31 cellular contexts compared by ENCODE assay signal in the genomic region with DNA sequence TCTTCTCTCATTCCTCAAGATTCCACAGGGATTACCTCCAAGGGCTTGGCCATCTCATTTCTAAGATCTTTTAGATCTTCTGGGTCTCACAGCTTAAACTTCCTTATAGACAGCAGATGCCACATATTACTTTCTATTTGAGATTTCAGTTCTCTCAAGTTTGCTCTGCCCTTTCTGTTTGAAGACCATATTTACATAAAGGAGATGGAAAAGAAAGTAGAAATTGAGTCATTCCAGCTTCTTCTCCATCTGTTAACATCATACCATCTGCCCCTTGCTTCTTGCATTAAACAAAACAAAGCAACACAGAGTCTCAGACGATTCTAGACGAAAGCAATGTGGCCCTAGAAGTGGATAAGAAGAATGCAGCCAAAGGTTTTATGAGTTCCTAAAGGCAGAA.
DNase-seq lines count a peak whose midpoint lies in the region; ATAC-seq and TF ChIP-seq lines count a peak whose summit lies in the region.
"Had no signal": no experiment of that assay in that cellular context is flagged by ENCODE, and none has a peak within 500 bp of the region (broad histone marks: within the 10 kb centered on the region; RNA-seq: fewer than 3 reads in every experiment).

No MANE protein-coding gene starts in this region.

- peaks cover 6% of the 10 kb centered on the region for H3K27me3 Mint-ChIP-seq in activated CD4-positive, alpha-beta T cell treated with anti-CD3 and anti-CD28 coated beads for 36 hours

- DNase-seq in activated CD4-positive, alpha-beta T cell treated with anti-CD3 and anti-CD28 coated beads for 36 hours: no peak
- no peak for DNase-seq in activated CD4-positive, alpha-beta T cell treated with anti-CD3 and anti-CD28 coated beads, Interleukin-2, amount 50 U/mL, for 4 hours
- no peak for DNase-seq in DMS53 treated with DMSO at 0.1 percent for 48 hours (lab: John Stamatoyannopoulos, UW; ENCODE audit: unreplicated experiment)
- no peak for DNase-seq in breast epithelium (ENCODE audit: low spot score in 2 of 2)
- DNase-seq: activated CD4-positive, alpha-beta T cell treated with anti-CD3 and anti-CD28 coated beads for 48 hours; activated naive CD4-positive, alpha-beta T cell treated with Interleukin-2 at 50 U/mL for 16 hours; activated T-cell treated with anti-CD3 and anti-CD28 coated beads, Interleukin-2, amount 50 U/mL, for 4 hours; CD8-positive, alpha-beta T cell; colonic mucosa; DMS53; endodermal cell; esophagus squamous epithelium; gastrocnemius medialis; GDM1; HCEC 1CT; left ventricle myocardium superior; midbrain; natural killer cell; NCI-H1048; NCI-H1694 treated with DMSO at 0.1 percent for 48 hours; NCI-H526 treated with DMSO at 0.1 percent for 48 hours; T-helper 2 cell; trophoblast cell had no signal

- peak; percentile 49 for ATAC-seq in activated CD4-positive, alpha-beta T cell treated with anti-CD3 and anti-CD28 coated beads for 36 hours
- ATAC-seq in GM21723 (IDR thresholded peaks at IDR 0.05; ENCODE audit: unreplicated experiment) (peak; percentile 54), HG03442 (IDR thresholded peaks at IDR 0.05; ENCODE audit: unreplicated experiment) (peak; percentile 76), HG03095 (IDR thresholded peaks at IDR 0.05; ENCODE audit: unreplicated experiment) (no peak), GM18861 (IDR thresholded peaks at IDR 0.05; ENCODE audit: unreplicated experiment) (no peak)
- ATAC-seq: activated T-cell treated with anti-CD3 and anti-CD28 coated beads, Interleukin-2, amount 50 U/mL, for 4 hours; CD8-positive, alpha-beta T cell; gastrocnemius medialis; left ventricle myocardium superior; natural killer cell had no signal

- no peaks in the 10 kb centered on the region for H3K4me1 Mint-ChIP-seq in activated CD4-positive, alpha-beta T cell treated with anti-CD3 and anti-CD28 coated beads for 36 hours

- H3K9me3 Mint-ChIP-seq in activated CD4-positive, alpha-beta T cell treated with anti-CD3 and anti-CD28 coated beads for 36 hours (ENCODE audit: low read depth): no peaks in the 10 kb centered on the region
- H3K9me3 Mint-ChIP-seq: activated T-cell treated with anti-CD3 and anti-CD28 coated beads, Interleukin-2, amount 50 U/mL, for 4 hours; CD8-positive, alpha-beta T cell; natural killer cell had no signal

- CTCF ChIA-PET in activated CD4-positive, alpha-beta T cell treated with anti-CD3 and anti-CD28 coated beads for 36 hours (lab: Charles Lee): interaction anchor here (1.3 kb wide), 1 partner anchor 14 kb away, joined by 4 read pairs; no protein-coding TSS in a partner anchor

- no peak overlapping the region for H3K27ac ChIP-seq in breast epithelium
- H3K27ac ChIP-seq: colonic mucosa, esophagus squamous epithelium, gastrocnemius medialis, hepatocyte, RWPE1, skin epidermis had no signal

- intact Hi-C loops in activated CD4-positive, alpha-beta T cell treated with anti-CD3 and anti-CD28 coated beads for 36 hours (cut with DNase I, micrococcal nuclease): no loop called here
- intact Hi-C loops in breast epithelium (cut with DNase I; ENCODE audit: low total_unique reads): no loop called here

- H3K4me1 ChIP-seq in breast epithelium: no peaks in the 10 kb centered on the region
- H3K4me1 ChIP-seq: colonic mucosa, esophagus squamous epithelium, gastrocnemius medialis had no signal

- H3K27ac Mint-ChIP-seq in activated CD4-positive, alpha-beta T cell treated with anti-CD3 and anti-CD28 coated beads for 36 hours: no peak overlapping the region
- H3K27ac Mint-ChIP-seq: CD8-positive, alpha-beta T cell; endodermal cell; natural killer cell had no signal

- TF ChIP-seq CTCF in breast epithelium (IDR thresholded peaks at IDR 0.05): no peak

- no peaks in the 10 kb centered on the region for H3K36me3 Mint-ChIP-seq in activated CD4-positive, alpha-beta T cell treated with anti-CD3 and anti-CD28 coated beads for 36 hours (ENCODE audit: low read depth)
- H3K36me3 Mint-ChIP-seq: CD8-positive, alpha-beta T cell; natural killer cell had no signal

- H3K9me3 ChIP-seq in breast epithelium: no peaks in the 10 kb centered on the region
- H3K9me3 ChIP-seq: colonic mucosa, esophagus squamous epithelium, gastrocnemius medialis had no signal

- TF ChIP-seq POLR2A in breast epithelium (IDR thresholded peaks at IDR 0.05): no peak

- H3K27me3 ChIP-seq in breast epithelium: peaks cover 0 to 12% of the 10 kb centered on the region in 2 donors
- H3K27me3 ChIP-seq: colonic mucosa, hepatocyte had no signal

- no peak overlapping the region for H3K4me3 Mint-ChIP-seq in activated CD4-positive, alpha-beta T cell treated with anti-CD3 and anti-CD28 coated beads for 36 hours
- H3K4me3 Mint-ChIP-seq: activated T-cell treated with anti-CD3 and anti-CD28 coated beads, Interleukin-2, amount 50 U/mL, for 4 hours; CD8-positive, alpha-beta T cell; endodermal cell; natural killer cell had no signal

- no peak overlapping the region for H3K4me3 ChIP-seq in breast epithelium
- H3K4me3 ChIP-seq: colonic mucosa, esophagus squamous epithelium, gastrocnemius medialis, hepatocyte, SK-N-MC, skin epidermis had no signal

- POLR2A ChIA-PET in activated CD4-positive, alpha-beta T cell treated with anti-CD3 and anti-CD28 coated beads for 36 hours (lab: Charles Lee): no interaction called here

- H3K36me3 ChIP-seq in breast epithelium: no peaks in the 10 kb centered on the region
- H3K36me3 ChIP-seq: colonic mucosa, esophagus squamous epithelium, gastrocnemius medialis had no signal

Comparison
In these comparisons a context has a peak if more than half of its experiments do, and no peak if none do; other contexts are left out.
1. ATAC-seq: peak in activated CD4-positive, alpha-beta T cell treated with anti-CD3 and anti-CD28 coated beads for 36 hours (single experiment), GM21723 (single experiment) and HG03442 (single experiment); none in HG03095 (single experiment) and GM18861 (single experiment).